1 cellular context compared by ENCODE assay signal in the genomic region with DNA sequence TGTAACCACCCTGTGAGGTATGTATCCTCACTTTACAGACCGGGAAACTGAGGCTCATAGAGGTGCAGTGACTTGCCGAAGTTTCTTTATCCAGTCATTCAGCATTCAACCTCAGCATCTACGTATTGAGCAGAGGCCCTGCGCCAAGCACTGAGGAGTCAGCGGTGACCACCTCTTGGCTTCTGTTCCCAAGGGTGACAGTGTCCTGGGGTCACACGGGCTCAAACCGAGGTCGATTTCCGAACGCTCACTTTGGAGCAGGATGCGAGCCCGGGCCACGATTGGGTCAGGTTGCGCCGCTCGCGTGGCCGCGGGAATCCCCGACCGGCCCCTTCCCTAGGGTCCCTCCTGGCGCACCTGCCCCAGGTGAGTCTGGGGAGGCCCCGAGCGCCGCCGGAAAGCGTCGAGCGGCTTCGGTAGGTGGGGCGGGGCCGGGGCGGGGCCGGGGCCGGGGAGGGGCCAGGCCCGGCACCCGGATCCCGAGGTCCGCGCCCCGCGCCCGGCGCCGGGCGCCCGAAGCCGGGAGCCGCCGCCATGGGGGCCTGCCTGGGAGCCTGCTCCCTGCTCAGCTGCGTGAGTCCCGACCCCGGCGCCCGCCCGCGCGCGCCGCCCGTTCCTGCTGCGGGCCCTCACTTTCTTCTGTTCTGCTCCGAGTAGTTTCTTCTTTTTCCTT.
TF ChIP-seq lines count a peak whose summit lies in the region.

A gene (plus strand): TSS at position 482 of the 673 bp plus-strand sequence. CDS start 53 bp downstream, at position 535.

TF ChIP-seq in GM12878, 131 proteins besides CTCF, POLR2A, EP300 and RAD21 (continued from another document):
- TF ChIP-seq SIX5 (IDR thresholded peaks at IDR 0.05; ENCODE audit: low read depth, low read length, severe bottlenecking), result no peak
